In the genomic region with DNA sequence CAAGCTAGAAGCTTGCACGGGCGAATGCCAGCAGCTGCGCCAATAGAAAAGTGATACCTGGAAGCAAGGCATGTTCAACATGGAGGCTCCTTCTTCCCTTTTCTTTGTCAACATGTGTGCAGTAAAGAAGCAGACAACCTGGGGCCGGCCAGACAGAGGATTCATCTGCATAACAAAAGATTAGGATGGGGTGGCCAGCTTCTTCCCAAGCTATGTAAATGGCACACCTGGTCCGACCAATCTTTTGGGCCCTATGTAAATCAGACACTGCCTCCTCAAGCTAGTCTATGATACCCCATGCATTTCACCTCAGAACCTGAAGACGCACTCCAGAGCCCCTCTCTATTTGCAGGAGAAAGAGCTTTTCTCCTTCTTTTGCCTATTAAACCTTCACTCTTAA, we compare ENCODE assay signal across 30 cellular contexts.
DNase-seq lines count a peak whose midpoint lies in the region; ATAC-seq lines count a peak whose summit lies in the region.
"Had no signal": no experiment of that assay in that cellular context is flagged by ENCODE, and none has a peak within 500 bp of the region (broad histone marks: within the 10 kb centered on the region; RNA-seq: fewer than 3 reads in every experiment).

No MANE protein-coding gene starts in this region.

- WGBS in HUES64: 68% methylated on average over 6 of the region's 6 CpGs

- H3K27ac ChIP-seq in HUES64 (ENCODE audit: low read depth, low read length) (peak overlapping the region; percentile 65; the same call in 1 of the 2 replicates), iPS-18a (ENCODE audit: low read length) (peak overlapping the region; percentile 66)
- H3K27ac ChIP-seq: adrenal gland, C4-2B, lower lobe of right lung, suprapubic skin, upper lobe of right lung had no signal

- 0 out of 2 replicates have a peak overlapping the region, but pooled peaks have one; percentile 12 for H3K9ac ChIP-seq in HUES64 (ENCODE audit: low read depth, low read length)
- H3K9ac ChIP-seq in iPS-18a (ENCODE audit: low read length): peak overlapping the region; percentile 36

- ATAC-seq in GM19467 (IDR thresholded peaks at IDR 0.05; ENCODE audit: unreplicated experiment): no peak
- ATAC-seq: activated CD8-positive, alpha-beta T cell treated with anti-CD3 and anti-CD28 coated beads, Interleukin-2, amount 10 ng/mL, durations not matched to agents 7 days and 5 days; effector memory CD8-positive, alpha-beta T cell; lower lobe of right lung; naive thymus-derived CD4-positive, alpha-beta T cell; right cardiac atrium; upper lobe of right lung had no signal

- H3K9me3 ChIP-seq in HUES64 (ENCODE audit: insufficient read depth, low read depth, low read length): 0 out of 2 replicates have a peak, but pooled peaks cover 3% of the 10 kb centered on the region
- no peaks in the 10 kb centered on the region for H3K9me3 ChIP-seq in iPS-18a (ENCODE audit: control insufficient read depth, low read depth, low read length)
- H3K9me3 ChIP-seq: adrenal gland, HAP-1, lower lobe of right lung, suprapubic skin, upper lobe of right lung had no signal

- peaks cover 10% of the 10 kb centered on the region; the same call in 1 of the 2 replicates for H3K4me1 ChIP-seq in HUES64 (ENCODE audit: insufficient read depth, low read length)
- H3K4me1 ChIP-seq in iPS-18a (ENCODE audit: control insufficient read depth, low read depth, low read length): peaks cover 21% of the 10 kb centered on the region
- H3K4me1 ChIP-seq: adrenal gland, lower lobe of right lung, upper lobe of right lung had no signal

- DNase-seq in NCI-H1417 (lab: John Stamatoyannopoulos, UW) (peak; percentile 16 to 67 (median 41)), NCI-H1417 treated with DMSO at 0.1 percent for 48 hours (lab: John Stamatoyannopoulos, UW) (no peak), NCI-H69 (lab: John Stamatoyannopoulos, UW) (peak; percentile 5), COLO829 (ENCODE audit: low spot score) (no peak), iPS-NIHi7 (ENCODE audit: extremely low spot score) (no peak)
- DNase-seq: 8988T; activated CD4-positive, alpha-beta T cell treated with anti-CD3 and anti-CD28 coated beads for 4 hours; activated CD8-positive, alpha-beta T cell treated with anti-CD3 and anti-CD28 coated beads, Interleukin-2, amount 10 ng/mL, durations not matched to agents 7 days and 5 days; activated naive CD4-positive, alpha-beta T cell treated with anti-CD3 and anti-CD28 coated beads for 36 hours; adrenal gland; Calu3; central memory CD4-positive, alpha-beta T cell; DND-41; effector memory CD8-positive, alpha-beta T cell; erythroblast; lower lobe of right lung; naive thymus-derived CD4-positive, alpha-beta T cell; NCI-H1048; NCI-H2081 treated with DMSO at 0.1 percent for 48 hours; right cardiac atrium; SHP77 treated with DMSO at 0.1 percent for 48 hours; stimulated activated CD4-positive, alpha-beta T cell treated with anti-CD3 and anti-CD28 coated beads, Interleukin-1b, Interleukin-23, amount 100 ng/mL, for 48 hours; stimulated activated naive CD4-positive, alpha-beta T cell treated with Interleukin-2 at 50 U/mL for 16 hours; upper lobe of right lung had no signal

- H3K4me3 ChIP-seq in HUES64 (ENCODE audit: low read length) (no peak overlapping the region; the same call in 1 of the 2 replicates), iPS-18a (ENCODE audit: low read length) (peak overlapping the region; percentile 37)
- H3K4me3 ChIP-seq: adrenal gland, HAP-1, lower lobe of right lung, suprapubic skin, upper lobe of right lung had no signal

- no peaks in the 10 kb centered on the region for H3K36me3 ChIP-seq in HUES64 (ENCODE audit: insufficient read depth, low read length)
- H3K36me3 ChIP-seq in iPS-18a (ENCODE audit: control insufficient read depth, low read depth, low read length): no peaks in the 10 kb centered on the region
- H3K36me3 ChIP-seq: adrenal gland, HAP-1, lower lobe of right lung, suprapubic skin, upper lobe of right lung had no signal

- H3K27me3 ChIP-seq in HUES64 (ENCODE audit: insufficient read depth, low read length) (no peaks in the 10 kb centered on the region), iPS-18a (ENCODE audit: control insufficient read depth, insufficient read depth, low read length) (no peaks in the 10 kb centered on the region)
- H3K27me3 ChIP-seq: upper lobe of right lung had no signal

Comparison
In these comparisons a context has a peak if more than half of its experiments do, and no peak if none do; other contexts are left out.
1. DNase-seq: peak in NCI-H1417 (3 of 3) and NCI-H69 (single experiment); none in NCI-H1417 treated with DMSO at 0.1 percent for 48 hours (single experiment), COLO829 (single experiment) and iPS-NIHi7 (single experiment).